Comparison of ENCODE assay signal across 15 cellular contexts in the genomic region with DNA sequence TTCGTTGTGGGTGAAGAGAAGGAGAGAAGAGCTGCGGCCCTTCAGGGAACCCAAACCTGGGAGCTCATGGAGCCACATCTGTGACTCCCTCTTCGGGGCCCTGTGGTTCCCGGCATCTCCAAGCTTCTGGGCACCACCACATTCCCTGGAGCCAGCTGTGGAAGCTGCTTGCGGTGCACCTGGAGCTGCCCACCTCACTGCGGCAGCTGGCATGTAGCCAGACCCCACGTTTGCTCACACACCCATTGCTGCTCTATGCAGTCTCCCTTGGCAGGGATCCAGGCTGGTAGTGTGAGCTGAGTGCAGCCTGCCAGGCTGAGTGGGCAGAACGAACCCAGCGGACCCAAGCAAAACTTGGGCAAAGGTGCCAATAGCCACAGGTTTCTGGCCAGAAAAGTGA. TPM values are rescaled to one million over a fixed set of nuclear protein-coding genes. Genes with fewer than 3 reads are reported as not detected.
DNase-seq lines count a peak whose midpoint lies in the region; ATAC-seq and TF ChIP-seq lines count a peak whose summit lies in the region.
"Had no signal": no experiment of that assay in that cellular context is flagged by ENCODE, and none has a peak within 500 bp of the region (broad histone marks: within the 10 kb centered on the region; RNA-seq: fewer than 3 reads in every experiment).

No MANE protein-coding gene starts in this region.

- TF ChIP-seq CTCF in left lung (IDR thresholded peaks at IDR 0.05): no peak

- peak; percentile 28 for DNase-seq in Daoy (ENCODE audit: low read depth)
- peak; percentile 81 for DNase-seq in NCI-H2029 (lab: John Stamatoyannopoulos, UW)
- DNase-seq in SHP77 treated with DMSO at 0.1 percent for 48 hours (lab: John Stamatoyannopoulos, UW): peak; percentile 57
- no peak for DNase-seq in left lung
- DNase-seq in NCI-H446 (lab: John Stamatoyannopoulos, UW): no peak
- DNase-seq in EL: no peak
- DNase-seq in activated CD4-positive, alpha-beta T cell treated with anti-CD3 and anti-CD28 coated beads, Interleukin-2, amount 50 U/mL, for 48 hours: no peak
- DNase-seq in NK-92 (lab: John Stamatoyannopoulos, UW; ENCODE audit: unreplicated experiment): no peak
- DNase-seq: activated CD4-positive, alpha-beta T cell treated with anti-CD3 and anti-CD28 coated beads for 1 hour; activated T-cell treated with anti-CD3 and anti-CD28 coated beads, Interleukin-2, amount 50 U/mL, for 72 hours; CD4-positive, alpha-beta T cell; NCI-H524 treated with DMSO at 0.1 percent for 48 hours had no signal

- H3K27ac ChIP-seq in left lung: no peak overlapping the region

- no peaks in the 10 kb centered on the region for H3K9me3 ChIP-seq in left lung

- no peak overlapping the region for H3K4me3 ChIP-seq in left lung
- H3K4me3 ChIP-seq: smooth muscle cell had no signal

- no peaks in the 10 kb centered on the region for H3K36me3 ChIP-seq in left lung

- peak; percentile 24 for ATAC-seq in left lung
- ATAC-seq: activated T-cell treated with anti-CD3 and anti-CD28 coated beads, Interleukin-2, amount 50 U/mL, for 72 hours had no signal

- intact Hi-C loops in left lung (cut with DNase I): no loop called here

- H3K4me1 ChIP-seq in left lung: peaks cover 6 to 15% of the 10 kb centered on the region in 2 donors

- H3K27me3 ChIP-seq in left lung: no peaks in the 10 kb centered on the region

RNA-seq across cellular contexts. Expression of a gene that starts 16.8 kb away (rescaled TPM):
- total RNA-seq in Daoy (2014; rRNA removed; shearing (Covaris generic)): not detected in 2 replicates
- 1 to 10 TPM in 1 of 2 donors, under 1 TPM in 1; 0.12 to 1.2 TPM for total RNA-seq in left lung
- total RNA-seq: activated T-cell treated with anti-CD3 and anti-CD28 coated beads, Interleukin-2, amount 50 U/mL, for 72 hours; CD4-positive, alpha-beta T cell; glomerular endothelial cell; temporal lobe had no signal

RNA-seq across cellular contexts. Expression of a gene that starts 56.7 kb away (rescaled TPM):
- total RNA-seq in Daoy (2014; rRNA removed; shearing (Covaris generic)): not detected in 2 replicates
- under 1 TPM; 0.08 to 0.15 TPM for total RNA-seq in left lung
- total RNA-seq: activated T-cell treated with anti-CD3 and anti-CD28 coated beads, Interleukin-2, amount 50 U/mL, for 72 hours; CD4-positive, alpha-beta T cell; glomerular endothelial cell; temporal lobe had no signal

Comparison
In these comparisons a context has a peak if more than half of its experiments do, and no peak if none do; other contexts are left out.
1. DNase-seq: peak in Daoy (single experiment), NCI-H2029 (single experiment) and SHP77 treated with DMSO at 0.1 percent for 48 hours (single experiment); none in left lung (0 of 2), NCI-H446 (0 of 2), EL (single experiment), activated CD4-positive, alpha-beta T cell treated with anti-CD3 and anti-CD28 coated beads, Interleukin-2, amount 50 U/mL, for 48 hours (0 of 2) and NK-92 (single experiment).